Comparison of ENCODE assay signal across 1 cellular context in genomic region chr10:49134327-49134726, GRCh38.
TF ChIP-seq lines count a peak whose summit lies in the region.

No MANE protein-coding gene starts in this region.

TF ChIP-seq in GM12878, 131 proteins besides CTCF, POLR2A, EP300 and RAD21:
- 0 out of 2 replicates have a peak, but pooled peaks have one; percentile 9 for TF ChIP-seq IKZF1 (conservative IDR thresholded peaks at IDR 0.05)
- no peak for TF ChIP-seq CHD1 (IDR thresholded peaks at IDR 0.05; ENCODE audit: low read depth, low read length)
